ENCODE assay signal across 2 cellular contexts in the genomic region with DNA sequence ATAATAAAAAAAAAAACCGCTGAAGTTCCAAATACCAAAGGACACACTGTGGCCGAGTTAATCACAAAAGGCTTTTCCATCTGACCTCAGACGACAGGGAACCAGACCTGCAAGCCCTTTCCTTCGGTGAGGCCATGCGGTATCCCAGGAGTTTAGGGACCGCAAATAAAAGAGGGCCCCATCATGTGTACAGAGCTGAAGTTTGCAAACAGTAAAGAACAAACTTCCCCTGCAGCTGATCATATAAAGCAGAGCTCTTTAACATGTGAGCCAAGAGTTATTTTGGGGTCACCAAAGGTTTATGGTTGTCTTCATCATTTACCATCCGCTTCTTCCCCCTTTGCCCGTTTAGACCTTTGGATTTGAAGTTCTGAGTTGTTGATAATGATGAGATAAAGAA.
TF ChIP-seq lines count a peak whose summit lies in the region.

No MANE protein-coding gene starts in this region.

TF ChIP-seq in GM23338, 12 proteins besides CTCF, POLR2A, EP300 and RAD21 (continued from another document):
- TF ChIP-seq, protein P1, sequence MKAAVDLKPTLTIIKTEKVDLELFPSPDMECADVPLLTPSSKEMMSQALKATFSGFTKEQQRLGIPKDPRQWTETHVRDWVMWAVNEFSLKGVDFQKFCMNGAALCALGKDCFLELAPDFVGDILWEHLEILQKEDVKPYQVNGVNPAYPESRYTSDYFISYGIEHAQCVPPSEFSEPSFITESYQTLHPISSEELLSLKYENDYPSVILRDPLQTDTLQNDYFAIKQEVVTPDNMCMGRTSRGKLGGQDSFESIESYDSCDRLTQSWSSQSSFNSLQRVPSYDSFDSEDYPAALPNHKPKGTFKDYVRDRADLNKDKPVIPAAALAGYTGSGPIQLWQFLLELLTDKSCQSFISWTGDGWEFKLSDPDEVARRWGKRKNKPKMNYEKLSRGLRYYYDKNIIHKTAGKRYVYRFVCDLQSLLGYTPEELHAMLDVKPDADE (IDR thresholded peaks at IDR 0.05): no peak
- TF ChIP-seq POLR2AphosphoS5 (IDR thresholded peaks at IDR 0.05; ENCODE audit: low read depth) (no peak), CREB1 (CRISPR knock-in tag; IDR thresholded peaks at IDR 0.05; ENCODE audit: low read depth) (no peak), EZH2phosphoT487 (IDR thresholded peaks at IDR 0.05; ENCODE audit: unreplicated experiment) (no peak), NANOG (IDR thresholded peaks at IDR 0.05; ENCODE audit: borderline replicate concordance) (no peak), STAT1 (IDR thresholded peaks at IDR 0.05; ENCODE audit: unreplicated experiment) (no peak)
- TF ChIP-seq, protein P2, sequence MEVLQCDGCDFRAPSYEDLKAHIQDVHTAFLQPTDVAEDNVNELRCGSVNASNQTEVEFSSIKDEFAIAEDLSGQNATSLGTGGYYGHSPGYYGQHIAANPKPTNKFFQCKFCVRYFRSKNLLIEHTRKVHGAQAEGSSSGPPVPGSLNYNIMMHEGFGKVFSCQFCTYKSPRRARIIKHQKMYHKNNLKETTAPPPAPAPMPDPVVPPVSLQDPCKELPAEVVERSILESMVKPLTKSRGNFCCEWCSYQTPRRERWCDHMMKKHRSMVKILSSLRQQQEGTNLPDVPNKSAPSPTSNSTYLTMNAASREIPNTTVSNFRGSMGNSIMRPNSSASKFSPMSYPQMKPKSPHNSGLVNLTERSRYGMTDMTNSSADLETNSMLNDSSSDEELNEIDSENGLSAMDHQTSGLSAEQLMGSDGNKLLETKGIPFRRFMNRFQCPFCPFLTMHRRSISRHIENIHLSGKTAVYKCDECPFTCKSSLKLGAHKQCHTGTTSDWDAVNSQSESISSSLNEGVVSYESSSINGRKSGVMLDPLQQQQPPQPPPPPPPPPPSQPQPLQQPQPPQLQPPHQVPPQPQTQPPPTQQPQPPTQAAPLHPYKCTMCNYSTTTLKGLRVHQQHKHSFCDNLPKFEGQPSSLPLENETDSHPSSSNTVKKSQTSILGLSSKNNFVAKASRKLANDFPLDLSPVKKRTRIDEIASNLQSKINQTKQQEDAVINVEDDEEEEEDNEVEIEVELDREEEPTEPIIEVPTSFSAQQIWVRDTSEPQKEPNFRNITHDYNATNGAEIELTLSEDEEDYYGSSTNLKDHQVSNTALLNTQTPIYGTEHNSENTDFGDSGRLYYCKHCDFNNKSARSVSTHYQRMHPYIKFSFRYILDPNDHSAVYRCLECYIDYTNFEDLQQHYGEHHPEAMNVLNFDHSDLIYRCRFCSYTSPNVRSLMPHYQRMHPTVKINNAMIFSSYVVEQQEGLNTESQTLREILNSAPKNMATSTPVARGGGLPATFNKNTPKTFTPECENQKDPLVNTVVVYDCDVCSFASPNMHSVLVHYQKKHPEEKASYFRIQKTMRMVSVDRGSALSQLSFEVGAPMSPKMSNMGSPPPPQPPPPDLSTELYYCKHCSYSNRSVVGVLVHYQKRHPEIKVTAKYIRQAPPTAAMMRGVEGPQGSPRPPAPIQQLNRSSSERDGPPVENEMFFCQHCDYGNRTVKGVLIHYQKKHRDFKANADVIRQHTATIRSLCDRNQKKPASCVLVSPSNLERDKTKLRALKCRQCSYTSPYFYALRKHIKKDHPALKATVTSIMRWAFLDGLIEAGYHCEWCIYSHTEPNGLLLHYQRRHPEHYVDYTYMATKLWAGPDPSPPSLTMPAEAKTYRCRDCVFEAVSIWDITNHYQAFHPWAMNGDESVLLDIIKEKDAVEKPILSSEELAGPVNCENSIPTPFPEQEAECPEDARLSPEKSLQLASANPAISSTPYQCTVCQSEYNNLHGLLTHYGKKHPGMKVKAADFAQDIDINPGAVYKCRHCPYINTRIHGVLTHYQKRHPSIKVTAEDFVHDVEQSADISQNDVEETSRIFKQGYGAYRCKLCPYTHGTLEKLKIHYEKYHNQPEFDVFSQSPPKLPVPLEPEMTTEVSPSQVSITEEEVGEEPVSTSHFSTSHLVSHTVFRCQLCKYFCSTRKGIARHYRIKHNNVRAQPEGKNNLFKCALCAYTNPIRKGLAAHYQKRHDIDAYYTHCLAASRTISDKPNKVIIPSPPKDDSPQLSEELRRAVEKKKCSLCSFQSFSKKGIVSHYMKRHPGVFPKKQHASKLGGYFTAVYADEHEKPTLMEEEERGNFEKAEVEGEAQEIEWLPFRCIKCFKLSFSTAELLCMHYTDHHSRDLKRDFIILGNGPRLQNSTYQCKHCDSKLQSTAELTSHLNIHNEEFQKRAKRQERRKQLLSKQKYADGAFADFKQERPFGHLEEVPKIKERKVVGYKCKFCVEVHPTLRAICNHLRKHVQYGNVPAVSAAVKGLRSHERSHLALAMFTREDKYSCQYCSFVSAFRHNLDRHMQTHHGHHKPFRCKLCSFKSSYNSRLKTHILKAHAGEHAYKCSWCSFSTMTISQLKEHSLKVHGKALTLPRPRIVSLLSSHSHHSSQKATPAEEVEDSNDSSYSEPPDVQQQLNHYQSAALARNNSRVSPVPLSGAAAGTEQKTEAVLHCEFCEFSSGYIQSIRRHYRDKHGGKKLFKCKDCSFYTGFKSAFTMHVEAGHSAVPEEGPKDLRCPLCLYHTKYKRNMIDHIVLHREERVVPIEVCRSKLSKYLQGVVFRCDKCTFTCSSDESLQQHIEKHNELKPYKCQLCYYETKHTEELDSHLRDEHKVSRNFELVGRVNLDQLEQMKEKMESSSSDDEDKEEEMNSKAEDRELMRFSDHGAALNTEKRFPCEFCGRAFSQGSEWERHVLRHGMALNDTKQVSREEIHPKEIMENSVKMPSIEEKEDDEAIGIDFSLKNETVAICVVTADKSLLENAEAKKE (CRISPR knock-in tag; IDR thresholded peaks at IDR 0.05): no peak
TF ChIP-seq in GM23338: peak in this region for 0.

TF ChIP-seq in SK-N-SH, 30 proteins besides CTCF, POLR2A, EP300 and RAD21 (continued from another document):
- no peak for TF ChIP-seq POLR2AphosphoS5 (IDR thresholded peaks at IDR 0.05; ENCODE audit: low read depth, low read length)
- TF ChIP-seq, protein P3, sequence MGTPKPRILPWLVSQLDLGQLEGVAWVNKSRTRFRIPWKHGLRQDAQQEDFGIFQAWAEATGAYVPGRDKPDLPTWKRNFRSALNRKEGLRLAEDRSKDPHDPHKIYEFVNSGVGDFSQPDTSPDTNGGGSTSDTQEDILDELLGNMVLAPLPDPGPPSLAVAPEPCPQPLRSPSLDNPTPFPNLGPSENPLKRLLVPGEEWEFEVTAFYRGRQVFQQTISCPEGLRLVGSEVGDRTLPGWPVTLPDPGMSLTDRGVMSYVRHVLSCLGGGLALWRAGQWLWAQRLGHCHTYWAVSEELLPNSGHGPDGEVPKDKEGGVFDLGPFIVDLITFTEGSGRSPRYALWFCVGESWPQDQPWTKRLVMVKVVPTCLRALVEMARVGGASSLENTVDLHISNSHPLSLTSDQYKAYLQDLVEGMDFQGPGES (IDR thresholded peaks at IDR 0.05; ENCODE audit: low read depth, low read length): no peak
